ENCODE assay signal across 16 cellular contexts in genomic region chr9:86494644-86495081, GRCh38.
DNase-seq lines count a peak whose midpoint lies in the region; ATAC-seq and TF ChIP-seq lines count a peak whose summit lies in the region.
"Had no signal": no experiment of that assay in that cellular context is flagged by ENCODE, and none has a peak within 500 bp of the region (broad histone marks: within the 10 kb centered on the region; RNA-seq: fewer than 3 reads in every experiment).

No MANE protein-coding gene starts in this region.

- H3K4me1 Mint-ChIP-seq in stimulated activated naive B cell treated with anti-CD40 and anti-IgM and Interleukin-4, amounts not matched to agents 10 μg/mL and 1 μg/mL and 100 μg/mL, for 72 hours = no peaks in the 10 kb centered on the region
- H3K4me1 Mint-ChIP-seq: CD8-positive, alpha-beta memory T cell had no signal

- no peak for TF ChIP-seq POLR2A in tibial nerve (IDR thresholded peaks at IDR 0.05)

- no peak for TF ChIP-seq EP300 in tibial nerve (IDR thresholded peaks at IDR 0.05)

- H2BK120ac ChIP-seq in trophoblast cell (ENCODE audit: insufficient read depth, low read length, poor library complexity) = no peak overlapping the region

- H3K27ac ChIP-seq in trophoblast cell (ENCODE audit: low read depth, low read length) (no peak overlapping the region), tibial nerve (no peak overlapping the region)
- H3K27ac ChIP-seq: esophagus squamous epithelium, HL-60 had no signal

- no peak overlapping the region for H2AK5ac ChIP-seq in trophoblast cell (ENCODE audit: low read length)

- no peak overlapping the region for H3K4me3 Mint-ChIP-seq in stimulated activated naive B cell treated with anti-CD40 and anti-IgM and Interleukin-4, amounts not matched to agents 10 μg/mL and 1 μg/mL and 100 μg/mL, for 72 hours
- H3K4me3 Mint-ChIP-seq: CD8-positive, alpha-beta memory T cell; stimulated activated naive CD8-positive, alpha-beta T cell treated with anti-CD3 and anti-CD28 coated beads, Interleukin-15, Interleukin-2, amounts not matched to agents 100 ng/mL and 50 ng/mL, for 24 hours had no signal

- H3K23ac ChIP-seq in trophoblast cell (ENCODE audit: low read length) = no peak overlapping the region

- H4K8ac ChIP-seq in trophoblast cell (ENCODE audit: low read depth, low read length) = no peak overlapping the region

- H2BK12ac ChIP-seq in trophoblast cell (ENCODE audit: low read length) = no peak overlapping the region

- no peak overlapping the region for H3K4me2 ChIP-seq in trophoblast cell (ENCODE audit: low read length)

- H3K18ac ChIP-seq in trophoblast cell (ENCODE audit: low read length) = no peak overlapping the region

- no peaks in the 10 kb centered on the region for H3K27me3 ChIP-seq in trophoblast cell (ENCODE audit: insufficient read depth, low read length)
- no peaks in the 10 kb centered on the region for H3K27me3 ChIP-seq in tibial nerve
- H3K27me3 ChIP-seq: esophagus squamous epithelium had no signal

- H3K9me3 ChIP-seq in trophoblast cell (ENCODE audit: insufficient read depth, low read depth, low read length) = no peaks in the 10 kb centered on the region
- H3K9me3 ChIP-seq in tibial nerve = no peaks in the 10 kb centered on the region
- H3K9me3 ChIP-seq: esophagus squamous epithelium had no signal

- no peaks in the 10 kb centered on the region for H3K36me3 Mint-ChIP-seq in stimulated activated naive B cell treated with anti-CD40 and anti-IgM and Interleukin-4, amounts not matched to agents 10 μg/mL and 1 μg/mL and 100 μg/mL, for 72 hours
- H3K36me3 Mint-ChIP-seq: activated naive CD4-positive, alpha-beta T cell treated with anti-CD3 and anti-CD28 coated beads, Interleukin-2, amount 50 U/mL, for 72 hours; CD8-positive, alpha-beta memory T cell had no signal

- no peak overlapping the region for H3K4ac ChIP-seq in trophoblast cell (ENCODE audit: low read depth, low read length)

- H2AFZ ChIP-seq in trophoblast cell (ENCODE audit: insufficient read depth, low read length, poor library complexity) = no peak overlapping the region

- peaks cover 0 to 14% of the 10 kb centered on the region in 2 donors for H3K27me3 Mint-ChIP-seq in stimulated activated naive B cell treated with anti-CD40 and anti-IgM and Interleukin-4, amounts not matched to agents 10 μg/mL and 1 μg/mL and 100 μg/mL, for 72 hours

- H3K9me3 Mint-ChIP-seq in stimulated activated naive B cell treated with anti-CD40 and anti-IgM and Interleukin-4, amounts not matched to agents 10 μg/mL and 1 μg/mL and 100 μg/mL, for 72 hours = peaks cover 0 to 2% of the 10 kb centered on the region in 2 donors
- H3K9me3 Mint-ChIP-seq: activated naive CD4-positive, alpha-beta T cell treated with anti-CD3 and anti-CD28 coated beads, Interleukin-2, amount 50 U/mL, for 72 hours; CD8-positive, alpha-beta memory T cell; stimulated activated naive CD8-positive, alpha-beta T cell treated with anti-CD3 and anti-CD28 coated beads, Interleukin-15, Interleukin-2, amounts not matched to agents 100 ng/mL and 50 ng/mL, for 24 hours had no signal

- H3K4me3 ChIP-seq in fibroblast of villous mesenchyme (ENCODE audit: low read depth, low read length) (no peak overlapping the region), trophoblast cell (ENCODE audit: low read depth, low read length) (no peak overlapping the region), tibial nerve (no peak overlapping the region)
- H3K4me3 ChIP-seq: esophagus squamous epithelium had no signal

- no peak overlapping the region for H4K91ac ChIP-seq in trophoblast cell (ENCODE audit: low read depth, low read length)

- H3K36me3 ChIP-seq in trophoblast cell (ENCODE audit: control insufficient read depth in 1 of 2, insufficient read depth in 2 of 2, low read length in 2 of 2) (no peaks in the 10 kb centered on the region), tibial nerve (no peaks in the 10 kb centered on the region)
- H3K36me3 ChIP-seq: esophagus squamous epithelium had no signal

- ATAC-seq in stimulated activated naive B cell treated with anti-CD40 and anti-IgM and Interleukin-4, amounts not matched to agents 10 μg/mL and 1 μg/mL and 100 μg/mL, for 72 hours (replicated peaks) = no peak
- ATAC-seq in HG03571 (IDR thresholded peaks at IDR 0.05; ENCODE audit: unreplicated experiment) = no peak
- ATAC-seq: activated naive CD4-positive, alpha-beta T cell treated with anti-CD3 and anti-CD28 coated beads, Interleukin-2, amount 50 U/mL, for 72 hours had no signal

- no peaks in the 10 kb centered on the region for H3K79me2 ChIP-seq in trophoblast cell (ENCODE audit: control insufficient read depth, insufficient read depth, low read length, poor library complexity)

- no CpG with 5 or more reads among the region's 5 CpGs for WGBS in trophoblast cell (ENCODE audit: extremely low coverage, insufficient coverage, insufficient read length)
- 43 to 45% methylated on average over 5 of the region's 5 CpGs for WGBS in tibial nerve, 2 donors

- no peak overlapping the region for H3K9ac ChIP-seq in trophoblast cell (ENCODE audit: low read length)

- no peaks in the 10 kb centered on the region for H3K4me1 ChIP-seq in trophoblast cell (ENCODE audit: control insufficient read depth in 1 of 2, insufficient read depth in 2 of 2, low read length in 2 of 2)
- H3K4me1 ChIP-seq in tibial nerve = peaks cover 0 to 2% (median 0%) of the 10 kb centered on the region in 4 donors

- H3K27ac Mint-ChIP-seq in stimulated activated naive B cell treated with anti-CD40 and anti-IgM and Interleukin-4, amounts not matched to agents 10 μg/mL and 1 μg/mL and 100 μg/mL, for 72 hours = no peak overlapping the region
- H3K27ac Mint-ChIP-seq: activated naive CD4-positive, alpha-beta T cell treated with anti-CD3 and anti-CD28 coated beads, Interleukin-2, amount 50 U/mL, for 72 hours; stimulated activated naive CD8-positive, alpha-beta T cell treated with anti-CD3 and anti-CD28 coated beads, Interleukin-15, Interleukin-2, amounts not matched to agents 100 ng/mL and 50 ng/mL, for 24 hours had no signal

- no peak overlapping the region for H2BK5ac ChIP-seq in trophoblast cell (ENCODE audit: low read depth, low read length, poor library complexity)

- H4K12ac ChIP-seq in trophoblast cell (ENCODE audit: low read depth, low read length) = no peak overlapping the region

- H3K79me1 ChIP-seq in trophoblast cell (ENCODE audit: low read length) = no peaks in the 10 kb centered on the region

- no peak for TF ChIP-seq CTCF in fibroblast of villous mesenchyme (IDR thresholded peaks at IDR 0.05; ENCODE audit: insufficient read depth, low read depth, low read length)
- TF ChIP-seq CTCF in tibial nerve (IDR thresholded peaks at IDR 0.05) = no peak

- no peak overlapping the region for H3K14ac ChIP-seq in trophoblast cell (ENCODE audit: low read length)

- peak; percentile 74 for DNase-seq in GM03348 (ENCODE audit: low spot score)
- DNase-seq in RPMI7951 (ENCODE audit: low read depth) = peak; percentile 42
- peak; percentile 91 for DNase-seq in fibroblast of villous mesenchyme (ENCODE audit: low read depth)
- DNase-seq in trophoblast cell = peak; percentile 33 to 67
- DNase-seq in tibial nerve (ENCODE audit: low spot score in 2 of 2) = no peak
- no peak for DNase-seq in NCI-H1436 (lab: John Stamatoyannopoulos, UW)
- no peak for DNase-seq in stimulated activated naive B cell treated with anti-CD40 and anti-IgM and Interleukin-4, amounts not matched to agents 10 μg/mL and 1 μg/mL and 100 μg/mL, for 72 hours
- DNase-seq: activated CD8-positive, alpha-beta memory T cell treated with anti-CD3 and anti-CD28 coated beads, Interleukin-2, amount 50 U/mL, for 48 hours; CD8-positive, alpha-beta memory T cell; esophagus squamous epithelium; MM.1S; SW 1271 had no signal

Comparison
In these comparisons a context has a peak if more than half of its experiments do, and no peak if none do; other contexts are left out.
1. DNase-seq: peak in GM03348 (single experiment), RPMI7951 (single experiment), fibroblast of villous mesenchyme (single experiment) and trophoblast cell (2 of 2); none in tibial nerve (0 of 2), NCI-H1436 (single experiment) and stimulated activated naive B cell treated with anti-CD40 and anti-IgM and Interleukin-4, amounts not matched to agents 10 μg/mL and 1 μg/mL and 100 μg/mL, for 72 hours (single experiment).